Comparison of ENCODE assay signal across 8 cellular contexts in the genomic region with DNA sequence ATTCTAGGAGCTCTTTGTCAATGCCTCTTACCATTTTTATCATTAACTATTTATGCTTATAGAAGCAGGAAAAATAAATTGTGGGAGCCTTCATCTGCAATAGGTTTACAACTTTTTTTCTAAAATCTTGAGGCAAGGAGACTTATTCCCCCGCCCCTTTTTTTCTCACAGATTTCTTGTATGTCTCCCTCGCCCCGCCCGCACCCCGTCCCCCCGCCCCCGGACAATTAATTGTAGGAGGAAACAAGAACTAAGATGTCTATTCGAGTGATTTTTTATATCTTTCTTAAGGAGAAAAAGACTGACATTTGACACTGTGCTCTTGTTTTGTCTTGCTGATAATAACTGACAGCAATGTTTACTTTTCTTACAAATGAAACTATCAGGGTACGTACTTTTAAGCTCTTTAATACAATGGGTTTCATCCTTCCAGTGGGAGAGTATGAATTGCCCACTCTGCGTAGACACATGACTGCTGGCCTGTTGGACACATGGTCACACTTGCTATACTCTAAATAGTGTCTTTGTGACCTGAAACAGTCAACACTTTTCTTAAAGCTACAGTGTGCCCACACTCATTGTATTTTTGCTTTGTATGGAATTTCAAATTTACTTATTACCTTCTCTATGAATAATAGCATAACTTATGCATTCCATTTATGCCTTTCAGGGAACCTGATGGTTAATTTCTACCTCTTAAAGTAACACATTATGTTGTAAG. TPM values are rescaled to one million over a fixed set of nuclear protein-coding genes. Genes with fewer than 3 reads are reported as not detected.
DNase-seq lines count a peak whose midpoint lies in the region; ATAC-seq and TF ChIP-seq lines count a peak whose summit lies in the region.

No MANE protein-coding gene starts in this region.

- peaks cover 33% of the 10 kb centered on the region for H3K4me1 Mint-ChIP-seq in CD14-positive monocyte
- H3K4me1 Mint-ChIP-seq in naive B cell: peaks cover 29 to 38% (median 32%) of the 10 kb centered on the region in 3 donors

- DNase-seq in CD14-positive monocyte (ENCODE audit: low spot score): no peak
- no peak for DNase-seq in breast epithelium (ENCODE audit: low spot score in 2 of 2)
- DNase-seq in naive B cell: no peak
- no peak for DNase-seq in NAMALWA (ENCODE audit: low spot score)
- DNase-seq in activated CD8-positive, alpha-beta memory T cell treated with anti-CD3 and anti-CD28 coated beads, Interleukin-2, amount 50 U/mL, for 48 hours: no peak

- peak overlapping the region; percentile 95 for H3K27ac ChIP-seq in KOPT-K1 (ENCODE audit: low read depth, low read length, poor library complexity, severe bottlenecking)
- H3K27ac ChIP-seq in breast epithelium: peak overlapping the region; percentile 89 to 91

- H3K9me3 Mint-ChIP-seq in CD14-positive monocyte (peaks cover 0 to 9% (median 4%) of the 10 kb centered on the region in 7 donors), naive B cell (peaks cover 0 to 3% (median 0%) of the 10 kb centered on the region in 7 donors)

- H3K27ac Mint-ChIP-seq in CD14-positive monocyte (peak overlapping the region; percentile 99 to 100 (median 100)), naive B cell (peak overlapping the region; percentile 97 to 99 (median 99))

- no peak for TF ChIP-seq POLR2A in breast epithelium (IDR thresholded peaks at IDR 0.05)

- intact Hi-C loops in CD14-positive monocyte (cut with micrococcal nuclease): loop anchor here (5.0 to 10.0 kb wide), 4 partner anchors 54 to 356 kb away; a partner anchor contains a TSS
- intact Hi-C loops in breast epithelium (cut with DNase I; ENCODE audit: low total_unique reads): no loop called here

- H3K27me3 Mint-ChIP-seq in CD14-positive monocyte (ENCODE audit: low read depth in 3 of 3) (no peaks in the 10 kb centered on the region), naive B cell (no peaks in the 10 kb centered on the region)

- TF ChIP-seq CTCF in CD14-positive monocyte (IDR thresholded peaks at IDR 0.05): no peak
- no peak for TF ChIP-seq CTCF in breast epithelium (IDR thresholded peaks at IDR 0.05)

- H3K4me3 Mint-ChIP-seq in CD14-positive monocyte (peak overlapping the region in 1 of 2 donors; percentile 92), naive B cell (peak overlapping the region; percentile 86 to 100 (median 94))

- H3K4me1 ChIP-seq in breast epithelium: peaks cover 0 to 5% of the 10 kb centered on the region in 2 donors

- no peak for ATAC-seq in naive B cell (ENCODE audit: low read depth in 2 of 2)
- ATAC-seq in HG03439 (IDR thresholded peaks at IDR 0.05; ENCODE audit: unreplicated experiment): no peak
- ATAC-seq in HG03135 (IDR thresholded peaks at IDR 0.05; ENCODE audit: unreplicated experiment): no peak

- H3K36me3 ChIP-seq in KOPT-K1 (ENCODE audit: insufficient read depth, low read length): 0 out of 2 replicates have a peak, but pooled peaks cover 9% of the 10 kb centered on the region
- no peaks in the 10 kb centered on the region for H3K36me3 ChIP-seq in breast epithelium

- H3K4me3 ChIP-seq in breast epithelium: no peak overlapping the region

- no peaks in the 10 kb centered on the region for H3K27me3 ChIP-seq in breast epithelium

- peaks cover 2% of the 10 kb centered on the region in 2 donors for H3K36me3 Mint-ChIP-seq in CD14-positive monocyte
- H3K36me3 Mint-ChIP-seq in naive B cell: no peaks in the 10 kb centered on the region

- H3K9me3 ChIP-seq in KOPT-K1 (ENCODE audit: insufficient read depth, low read length, poor library complexity, severe bottlenecking) (no peaks in the 10 kb centered on the region), breast epithelium (no peaks in the 10 kb centered on the region)

RNA-seq across cellular contexts. Expression of a gene that starts 1.5 kb away (rescaled TPM):
- polyA plus RNA-seq in CD14-positive monocyte (10 to 100 TPM; 50.9 to 69.2 TPM), naive B cell (ENCODE audit: low read depth in 6 of 6) (10 to 100 TPM; 20.3 to 40.9 (median 31.0) TPM)
- 10 to 100 TPM; 51.0 to 92.9 (median 91.1) TPM for total RNA-seq in breast epithelium
